ENCODE assay signal across 17 cellular contexts in the genomic region with DNA sequence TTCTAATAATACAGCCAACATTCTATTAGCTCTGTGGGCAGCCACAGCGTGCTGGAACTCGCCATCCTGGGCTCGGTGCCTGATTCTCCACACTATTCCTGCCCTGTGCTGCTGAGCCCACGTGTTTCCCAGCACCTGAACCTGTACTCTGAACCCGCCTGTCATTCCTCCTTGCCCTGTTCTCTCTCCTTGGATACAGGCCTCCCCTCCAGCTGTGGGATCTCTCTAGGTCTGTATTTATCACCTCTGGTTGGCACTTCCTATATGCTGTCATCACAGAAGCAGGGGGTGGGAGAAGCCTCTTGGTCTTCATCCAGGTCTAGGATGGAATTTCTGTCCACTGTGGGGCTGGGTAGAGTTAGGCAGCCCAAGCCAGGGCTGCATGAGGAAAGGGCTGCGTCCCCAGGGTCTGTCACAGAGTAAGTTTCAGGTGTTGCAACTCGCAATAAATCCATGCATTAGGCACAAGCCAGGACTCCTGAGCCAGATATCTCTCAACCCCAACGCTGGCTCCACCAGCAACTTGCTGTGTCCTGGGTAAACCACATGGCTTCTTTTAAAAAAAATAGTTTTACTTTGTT. TPM values are rescaled to one million over a fixed set of nuclear protein-coding genes. Genes with fewer than 3 reads are reported as not detected.
A peak's percentile ranks its signal among the peaks of the same experiment; 100 is the strongest.
DNase-seq lines count a peak whose midpoint lies in the region; ATAC-seq and TF ChIP-seq lines count a peak whose summit lies in the region.
"Had no signal": no experiment of that assay in that cellular context is flagged by ENCODE, and none has a peak within 500 bp of the region (broad histone marks: within the 10 kb centered on the region; RNA-seq: fewer than 3 reads in every experiment).

No MANE protein-coding gene starts in this region.

- H3K79me2 ChIP-seq in hepatocyte (no peaks in the 10 kb centered on the region), trophoblast cell (ENCODE audit: control insufficient read depth, insufficient read depth, low read length, poor library complexity) (no peaks in the 10 kb centered on the region)

- 85% methylated on average over 8 of the region's 8 CpGs for WGBS in hepatocyte (ENCODE audit: low lambda C conversion rate, missing lambda C conversion rate)
- WGBS in trophoblast cell (ENCODE audit: extremely low coverage, insufficient coverage, insufficient read length), result no CpG with 5 or more reads among the region's 8 CpGs

- H3K4me3 Mint-ChIP-seq in activated CD4-positive, alpha-beta T cell treated with anti-CD3 and anti-CD28 coated beads, Interleukin-2, amount 10 ng/mL, durations not matched to agents 7 days and 5 days, result no peak overlapping the region
- H3K4me3 Mint-ChIP-seq in activated CD4-positive, alpha-beta T cell treated with anti-CD3 and anti-CD28 coated beads, Interleukin-2, amount 10 ng/mL, durations not matched to agents 24 days and 14 days, result no peak overlapping the region
- no peak overlapping the region for H3K4me3 Mint-ChIP-seq in stimulated activated memory B cell treated with anti-CD40 and anti-IgM and Interleukin-4, amounts not matched to agents 10 μg/mL and 1 μg/mL and 100 μg/mL, for 72 hours
- H3K4me3 Mint-ChIP-seq: activated CD8-positive, alpha-beta T cell treated with anti-CD3 and anti-CD28 coated beads for 36 hours had no signal

- no peak overlapping the region for H3K9ac ChIP-seq in trophoblast cell (ENCODE audit: low read length)
- H3K9ac ChIP-seq: SK-N-SH had no signal

- CTCF ChIA-PET in activated CD4-positive, alpha-beta T cell treated with anti-CD3 and anti-CD28 coated beads, Interleukin-2, amount 10 ng/mL, durations not matched to agents 7 days and 5 days (lab: Charles Lee), result no interaction called here
- CTCF ChIA-PET in Panc1 (lab: Charles Lee), result no interaction called here

- no TSS peak for BruUV-seq in Panc1 (replicated peaks; lab: Mats Ljungman, UMichigan)

- no peak overlapping the region for H3K18ac ChIP-seq in trophoblast cell (ENCODE audit: low read length)

- no peak overlapping the region for H3K23ac ChIP-seq in trophoblast cell (ENCODE audit: low read length)

- H2BK12ac ChIP-seq in trophoblast cell (ENCODE audit: low read length), result no peak overlapping the region

- H3K4me1 Mint-ChIP-seq in activated CD4-positive, alpha-beta T cell treated with anti-CD3 and anti-CD28 coated beads, Interleukin-2, amount 10 ng/mL, durations not matched to agents 7 days and 5 days, result peaks cover 13% of the 10 kb centered on the region
- H3K4me1 Mint-ChIP-seq in activated CD4-positive, alpha-beta T cell treated with anti-CD3 and anti-CD28 coated beads, Interleukin-2, amount 10 ng/mL, durations not matched to agents 24 days and 14 days, result peaks cover 9% of the 10 kb centered on the region
- H3K4me1 Mint-ChIP-seq in stimulated activated memory B cell treated with anti-CD40 and anti-IgM and Interleukin-4, amounts not matched to agents 10 μg/mL and 1 μg/mL and 100 μg/mL, for 72 hours, result peaks cover 60% of the 10 kb centered on the region

- intact Hi-C loops in activated CD4-positive, alpha-beta T cell treated with anti-CD3 and anti-CD28 coated beads, Interleukin-2, amount 10 ng/mL, durations not matched to agents 24 days and 14 days (cut with micrococcal nuclease), result no loop called here
- intact Hi-C loops in Panc1 (cut with micrococcal nuclease; ENCODE audit: unreplicated experiment), result no loop called here

- no peak for DNase-seq in activated CD4-positive, alpha-beta T cell treated with anti-CD3 and anti-CD28 coated beads, Interleukin-2, amount 10 ng/mL, durations not matched to agents 7 days and 5 days
- DNase-seq in activated CD4-positive, alpha-beta T cell treated with anti-CD3 and anti-CD28 coated beads, Interleukin-2, amount 10 ng/mL, durations not matched to agents 24 days and 14 days, result no peak
- DNase-seq in Panc1 (ENCODE audit: low read depth, low spot score), result no peak
- peak; percentile 23 for DNase-seq in hepatocyte (ENCODE audit: low spot score)
- no peak for DNase-seq in AML-193 (lab: John Stamatoyannopoulos, UW)
- DNase-seq in trophoblast cell, result no peak
- DNase-seq: activated CD8-positive, alpha-beta T cell treated with anti-CD3 and anti-CD28 coated beads for 36 hours; amniotic stem cell; MM.1S; naive thymus-derived CD4-positive, alpha-beta T cell; NCI-H226; retina; SK-N-SH had no signal

- H4K12ac ChIP-seq in trophoblast cell (ENCODE audit: low read depth, low read length), result no peak overlapping the region

- H3K79me1 ChIP-seq in trophoblast cell (ENCODE audit: low read length), result no peaks in the 10 kb centered on the region

- H3K4ac ChIP-seq in trophoblast cell (ENCODE audit: low read depth, low read length), result no peak overlapping the region

- H3K36me3 Mint-ChIP-seq in activated CD4-positive, alpha-beta T cell treated with anti-CD3 and anti-CD28 coated beads, Interleukin-2, amount 10 ng/mL, durations not matched to agents 7 days and 5 days (ENCODE audit: low read depth), result no peaks in the 10 kb centered on the region
- H3K36me3 Mint-ChIP-seq in activated CD4-positive, alpha-beta T cell treated with anti-CD3 and anti-CD28 coated beads, Interleukin-2, amount 10 ng/mL, durations not matched to agents 24 days and 14 days (ENCODE audit: low read depth), result no peaks in the 10 kb centered on the region
- H3K36me3 Mint-ChIP-seq in stimulated activated memory B cell treated with anti-CD40 and anti-IgM and Interleukin-4, amounts not matched to agents 10 μg/mL and 1 μg/mL and 100 μg/mL, for 72 hours, result peaks cover 21% of the 10 kb centered on the region

- no peaks in the 10 kb centered on the region for H4K20me1 ChIP-seq in hepatocyte (ENCODE audit: insufficient read depth, poor library complexity, severe bottlenecking)

- peak overlapping the region; percentile 66 for H3K27ac Mint-ChIP-seq in activated CD4-positive, alpha-beta T cell treated with anti-CD3 and anti-CD28 coated beads, Interleukin-2, amount 10 ng/mL, durations not matched to agents 7 days and 5 days
- no peak overlapping the region for H3K27ac Mint-ChIP-seq in activated CD4-positive, alpha-beta T cell treated with anti-CD3 and anti-CD28 coated beads, Interleukin-2, amount 10 ng/mL, durations not matched to agents 24 days and 14 days
- peak overlapping the region; percentile 89 for H3K27ac Mint-ChIP-seq in stimulated activated memory B cell treated with anti-CD40 and anti-IgM and Interleukin-4, amounts not matched to agents 10 μg/mL and 1 μg/mL and 100 μg/mL, for 72 hours

- H3K27me3 ChIP-seq in Panc1 (ENCODE audit: control insufficient read depth, insufficient read depth, low read length) (peaks cover 3% of the 10 kb centered on the region), hepatocyte (no peaks in the 10 kb centered on the region), trophoblast cell (ENCODE audit: insufficient read depth, low read length) (no peaks in the 10 kb centered on the region)
- H3K27me3 ChIP-seq: esophagus muscularis mucosa had no signal

- no peak overlapping the region for H4K8ac ChIP-seq in trophoblast cell (ENCODE audit: low read depth, low read length)

- H3K9me2 ChIP-seq in hepatocyte (replicated peaks; ENCODE audit: insufficient read depth), result no peaks in the 10 kb centered on the region
- H3K9me2 ChIP-seq: SK-N-SH had no signal

- H2AFZ ChIP-seq in hepatocyte, result no peak overlapping the region
- H2AFZ ChIP-seq in trophoblast cell (ENCODE audit: insufficient read depth, low read length, poor library complexity), result no peak overlapping the region

- no peak overlapping the region for H3K14ac ChIP-seq in trophoblast cell (ENCODE audit: low read length)

- in situ Hi-C loops in Panc1 (cut with HindIII; ENCODE audit: low pct_unique_long_range_greater_than_20kb, low sequenced_read_pairs), result no loop called here

- H3K36me3 ChIP-seq in Panc1 (ENCODE audit: control insufficient read depth, insufficient read depth, low read length) (no peaks in the 10 kb centered on the region), hepatocyte (replicated peaks; ENCODE audit: insufficient read depth, low read depth) (no peaks in the 10 kb centered on the region), trophoblast cell (ENCODE audit: control insufficient read depth in 1 of 2, insufficient read depth in 2 of 2, low read length in 2 of 2) (no peaks in the 10 kb centered on the region)
- H3K36me3 ChIP-seq: esophagus muscularis mucosa, thoracic aorta had no signal

- H3K27me3 Mint-ChIP-seq in activated CD4-positive, alpha-beta T cell treated with anti-CD3 and anti-CD28 coated beads, Interleukin-2, amount 10 ng/mL, durations not matched to agents 7 days and 5 days, result no peaks in the 10 kb centered on the region
- no peaks in the 10 kb centered on the region for H3K27me3 Mint-ChIP-seq in activated CD4-positive, alpha-beta T cell treated with anti-CD3 and anti-CD28 coated beads, Interleukin-2, amount 10 ng/mL, durations not matched to agents 24 days and 14 days
- no peaks in the 10 kb centered on the region for H3K27me3 Mint-ChIP-seq in stimulated activated memory B cell treated with anti-CD40 and anti-IgM and Interleukin-4, amounts not matched to agents 10 μg/mL and 1 μg/mL and 100 μg/mL, for 72 hours
- H3K27me3 Mint-ChIP-seq: activated CD8-positive, alpha-beta T cell treated with anti-CD3 and anti-CD28 coated beads for 36 hours; naive thymus-derived CD4-positive, alpha-beta T cell had no signal

- H3K4me3 ChIP-seq in Panc1 (ENCODE audit: low read depth in 2 of 2, low read length in 2 of 2) (no peak overlapping the region), hepatocyte (no peak overlapping the region), trophoblast cell (ENCODE audit: low read depth, low read length) (no peak overlapping the region)
- H3K4me3 ChIP-seq: esophagus muscularis mucosa, thoracic aorta had no signal

- no peak overlapping the region for H2AK5ac ChIP-seq in trophoblast cell (ENCODE audit: low read length)

- no peak overlapping the region for H2BK120ac ChIP-seq in trophoblast cell (ENCODE audit: insufficient read depth, low read length, poor library complexity)

- POLR2A ChIA-PET in activated CD4-positive, alpha-beta T cell treated with anti-CD3 and anti-CD28 coated beads, Interleukin-2, amount 10 ng/mL, durations not matched to agents 7 days and 5 days (lab: Charles Lee), result no interaction called here
- POLR2A ChIA-PET in Panc1 (lab: Charles Lee), result no interaction called here

- H3K4me1 ChIP-seq in Panc1 (ENCODE audit: control insufficient read depth, insufficient read depth, low read length), result no peaks in the 10 kb centered on the region
- H3K4me1 ChIP-seq in hepatocyte (ENCODE audit: insufficient read depth), result peaks cover 4% of the 10 kb centered on the region
- no peaks in the 10 kb centered on the region for H3K4me1 ChIP-seq in trophoblast cell (ENCODE audit: control insufficient read depth in 1 of 2, insufficient read depth in 2 of 2, low read length in 2 of 2)

- ATAC-seq in Panc1 (peak; percentile 42), HG03095 (IDR thresholded peaks at IDR 0.05; ENCODE audit: unreplicated experiment) (no peak)
- ATAC-seq in stimulated activated memory B cell treated with anti-CD40 and anti-IgM and Interleukin-4, amounts not matched to agents 10 μg/mL and 1 μg/mL and 100 μg/mL, for 72 hours, result no peak
- ATAC-seq: activated CD8-positive, alpha-beta T cell treated with anti-CD3 and anti-CD28 coated beads for 36 hours had no signal

- no peak overlapping the region for H2BK5ac ChIP-seq in trophoblast cell (ENCODE audit: low read depth, low read length, poor library complexity)

- H3K9me3 Mint-ChIP-seq in activated CD4-positive, alpha-beta T cell treated with anti-CD3 and anti-CD28 coated beads, Interleukin-2, amount 10 ng/mL, durations not matched to agents 7 days and 5 days, result peaks cover 6% of the 10 kb centered on the region
- peaks cover 4% of the 10 kb centered on the region for H3K9me3 Mint-ChIP-seq in activated CD4-positive, alpha-beta T cell treated with anti-CD3 and anti-CD28 coated beads, Interleukin-2, amount 10 ng/mL, durations not matched to agents 24 days and 14 days
- no peaks in the 10 kb centered on the region for H3K9me3 Mint-ChIP-seq in stimulated activated memory B cell treated with anti-CD40 and anti-IgM and Interleukin-4, amounts not matched to agents 10 μg/mL and 1 μg/mL and 100 μg/mL, for 72 hours

- H3K9me3 ChIP-seq in Panc1 (ENCODE audit: control insufficient read depth, insufficient read depth, low read depth, low read length), result no peaks in the 10 kb centered on the region
- H3K9me3 ChIP-seq in hepatocyte (ENCODE audit: low read depth), result no peaks in the 10 kb centered on the region
- no peaks in the 10 kb centered on the region for H3K9me3 ChIP-seq in trophoblast cell (ENCODE audit: insufficient read depth, low read depth, low read length)
- H3K9me3 ChIP-seq: esophagus muscularis mucosa, SK-N-SH, thoracic aorta had no signal

- TF ChIP-seq CTCF in Panc1 (IDR thresholded peaks at IDR 0.05) (no peak), hepatocyte (IDR thresholded peaks at IDR 0.05; ENCODE audit: poor library complexity) (no peak)

- H3K4me2 ChIP-seq in hepatocyte (no peak overlapping the region), trophoblast cell (ENCODE audit: low read length) (no peak overlapping the region)
- H3K4me2 ChIP-seq: SK-N-SH had no signal

- no peak overlapping the region for H3K27ac ChIP-seq in Panc1 (ENCODE audit: low read length)
- no peak overlapping the region for H3K27ac ChIP-seq in hepatocyte
- no peak overlapping the region for H3K27ac ChIP-seq in trophoblast cell (ENCODE audit: low read depth, low read length)
- H3K27ac ChIP-seq: esophagus muscularis mucosa, thoracic aorta had no signal

- H4K91ac ChIP-seq in trophoblast cell (ENCODE audit: low read depth, low read length), result no peak overlapping the region

RNA-seq across cellular contexts. Expression of a gene that starts 56.0 kb away (rescaled TPM):
- total RNA-seq in activated CD4-positive, alpha-beta T cell treated with anti-CD3 and anti-CD28 coated beads, Interleukin-2, amount 10 ng/mL, durations not matched to agents 7 days and 5 days, result 1 to 10 TPM; 5.4 to 5.6 TPM
- 5.0 and 5.9 TPM in 2 replicates for total RNA-seq in activated CD4-positive, alpha-beta T cell treated with anti-CD3 and anti-CD28 coated beads, Interleukin-2, amount 10 ng/mL, durations not matched to agents 24 days and 14 days
- 0.77 TPM for total RNA-seq in Panc1 (2021; ENCODE audit: unreplicated experiment)
- polyA plus RNA-seq in Panc1 (2012; ENCODE audit: insufficient read length), result 0.78 TPM
- total RNA-seq in hepatocyte, result 50.1 and 59.1 TPM in 2 replicates
- polyA plus RNA-seq in hepatocyte, result 18.8 and 31.2 TPM in 2 replicates
- 2.5 and 2.6 TPM in 2 replicates for polyA plus RNA-seq in trophoblast cell (2013)
